Comparison of ENCODE assay signal across 8 cellular contexts in the genomic region with DNA sequence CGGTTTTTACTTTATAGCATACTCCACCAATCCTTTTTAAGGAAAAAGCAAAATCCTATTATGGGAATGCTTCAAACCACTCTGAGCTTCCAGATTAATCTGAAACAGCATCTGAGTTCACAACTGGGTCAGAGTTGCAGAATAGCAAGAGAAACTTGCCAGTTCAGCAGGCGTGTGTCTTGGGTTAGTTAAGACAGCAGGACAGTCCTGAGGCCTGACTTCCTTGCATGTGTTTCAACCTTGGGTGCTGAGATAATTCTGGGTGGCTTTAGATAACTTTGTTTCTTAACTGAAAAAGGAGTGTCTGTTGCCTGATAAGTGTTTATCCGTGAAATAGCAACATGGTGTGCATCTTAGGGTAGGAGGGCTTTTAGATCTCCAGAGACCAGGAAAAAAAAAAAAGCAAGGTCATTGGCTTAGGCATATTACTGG.
A peak's percentile ranks its signal among the peaks of the same experiment; 100 is the strongest.
DNase-seq lines count a peak whose midpoint lies in the region; FAIRE-seq and TF ChIP-seq lines count a peak whose summit lies in the region.

No MANE protein-coding gene starts in this region.

- intact Hi-C loops in A673 (cut with micrococcal nuclease; ENCODE audit: unreplicated experiment): no loop called here

- peak overlapping the region; percentile 68 for H3K4me3 Mint-ChIP-seq in activated naive CD4-positive, alpha-beta T cell treated with anti-CD3 and anti-CD28 coated beads, Interleukin-2, amount 10 ng/mL, durations not matched to agents 7 days and 5 days
- no peak overlapping the region for H3K4me3 Mint-ChIP-seq in mesothelial cell of epicardium

- peaks cover 5% of the 10 kb centered on the region for H3K9me3 Mint-ChIP-seq in activated naive CD4-positive, alpha-beta T cell treated with anti-CD3 and anti-CD28 coated beads, Interleukin-2, amount 10 ng/mL, durations not matched to agents 7 days and 5 days
- peaks cover 11% of the 10 kb centered on the region for H3K9me3 Mint-ChIP-seq in mesothelial cell of epicardium

- H3K4me1 ChIP-seq in urinary bladder (ENCODE audit: insufficient read depth): peaks cover 9% of the 10 kb centered on the region
- H3K4me1 ChIP-seq in A673 (ENCODE audit: insufficient read depth, low read length, poor library complexity, severe bottlenecking): peaks cover 32% of the 10 kb centered on the region

- DNase-seq in activated naive CD4-positive, alpha-beta T cell treated with anti-CD3 and anti-CD28 coated beads, Interleukin-2, amount 10 ng/mL, durations not matched to agents 7 days and 5 days: peak; percentile 30
- no peak for DNase-seq in activated naive CD4-positive, alpha-beta T cell (lab: John Stamatoyannopoulos, UW)
- DNase-seq in choroid plexus epithelial cell (ENCODE audit: low read depth) (peak; percentile 85), mesothelial cell of epicardium (ENCODE audit: low spot score in 2 of 2, unreplicated experiment in 2 of 2) (no peak), urothelium cell line (ENCODE audit: low spot score) (no peak), D341Med (ENCODE audit: low spot score) (no peak), A673 (ENCODE audit: low spot score) (no peak)

- TF ChIP-seq CTCF in choroid plexus epithelial cell (conservative IDR thresholded peaks at IDR 0.05; ENCODE audit: low read depth, low read length) (no peak), mesothelial cell of epicardium (IDR thresholded peaks at IDR 0.05; ENCODE audit: unreplicated experiment) (no peak), A673 (conservative IDR thresholded peaks at IDR 0.05; ENCODE audit: low read depth, low read length) (no peak)

- H3K4me1 Mint-ChIP-seq in activated naive CD4-positive, alpha-beta T cell treated with anti-CD3 and anti-CD28 coated beads, Interleukin-2, amount 10 ng/mL, durations not matched to agents 7 days and 5 days: peaks cover 86% of the 10 kb centered on the region
- H3K4me1 Mint-ChIP-seq in mesothelial cell of epicardium: peaks cover 79% of the 10 kb centered on the region

- no TSS peak for BruUV-seq in A673 (replicated peaks; lab: Mats Ljungman, UMichigan)

- H3K27me3 ChIP-seq in A673 (replicated peaks; ENCODE audit: insufficient read depth, low read depth, low read length, poor library complexity): no peaks in the 10 kb centered on the region

- WGBS in urinary bladder: 21% methylated on average over 3 of the region's 3 CpGs

- FAIRE-seq in urothelium cell line (lab: Jason Lieb, UNC): no peak

- peak overlapping the region; percentile 100 for H3K27ac Mint-ChIP-seq in activated naive CD4-positive, alpha-beta T cell treated with anti-CD3 and anti-CD28 coated beads, Interleukin-2, amount 10 ng/mL, durations not matched to agents 7 days and 5 days
- peak overlapping the region; percentile 97 for H3K27ac Mint-ChIP-seq in mesothelial cell of epicardium

- POLR2A ChIA-PET in A673 (lab: Charles Lee; ENCODE audit: low non-redundant PET): no interaction called here

- peaks cover 67% of the 10 kb centered on the region for H3K36me3 Mint-ChIP-seq in activated naive CD4-positive, alpha-beta T cell treated with anti-CD3 and anti-CD28 coated beads, Interleukin-2, amount 10 ng/mL, durations not matched to agents 7 days and 5 days
- peaks cover 31% of the 10 kb centered on the region for H3K36me3 Mint-ChIP-seq in mesothelial cell of epicardium

- H3K4me3 ChIP-seq in choroid plexus epithelial cell (ENCODE audit: low read depth, low read length) (no peak overlapping the region), urinary bladder (ENCODE audit: low read depth, low read length) (no peak overlapping the region), A673 (ENCODE audit: low read depth, low read length, poor library complexity, severe bottlenecking) (no peak overlapping the region)

- H3K27ac ChIP-seq in urinary bladder (ENCODE audit: low read depth) (peak overlapping the region; percentile 68), A673 (ENCODE audit: low read depth, low read length, poor library complexity, severe bottlenecking) (no peak overlapping the region)

- CTCF ChIA-PET in activated naive CD4-positive, alpha-beta T cell treated with anti-CD3 and anti-CD28 coated beads, Interleukin-2, amount 10 ng/mL, durations not matched to agents 7 days and 5 days (lab: Charles Lee): interaction anchor here (0.7 to 1.9 kb wide), 4 partner anchors 24 to 170 kb away, joined by 3 to 8 read pairs (median 5); no protein-coding TSS in a partner anchor
- CTCF ChIA-PET in A673 (lab: Charles Lee): no interaction called here

- no peaks in the 10 kb centered on the region for H3K36me3 ChIP-seq in urinary bladder (ENCODE audit: insufficient read depth)
- no peaks in the 10 kb centered on the region for H3K36me3 ChIP-seq in A673 (ENCODE audit: insufficient read depth, low read length, poor library complexity, severe bottlenecking)

- H3K27me3 Mint-ChIP-seq in activated naive CD4-positive, alpha-beta T cell treated with anti-CD3 and anti-CD28 coated beads, Interleukin-2, amount 10 ng/mL, durations not matched to agents 7 days and 5 days: peaks cover 21% of the 10 kb centered on the region
- no peaks in the 10 kb centered on the region for H3K27me3 Mint-ChIP-seq in mesothelial cell of epicardium (ENCODE audit: low read depth)

- H3K9me3 ChIP-seq in A673 (ENCODE audit: low read depth, low read length, poor library complexity, severe bottlenecking): no peaks in the 10 kb centered on the region

Comparison
In these comparisons a context has a peak if more than half of its experiments do, and no peak if none do; other contexts are left out.
1. DNase-seq: peak in activated naive CD4-positive, alpha-beta T cell treated with anti-CD3 and anti-CD28 coated beads, Interleukin-2, amount 10 ng/mL, durations not matched to agents 7 days and 5 days (single experiment) and choroid plexus epithelial cell (single experiment); none in activated naive CD4-positive, alpha-beta T cell (0 of 4), mesothelial cell of epicardium (0 of 2), urothelium cell line (single experiment), D341Med (single experiment) and A673 (single experiment).